8 cellular contexts compared by ENCODE assay signal in genomic region chr19:40690699-40691420, GRCh38.
DNase-seq lines count a peak whose midpoint lies in the region; ATAC-seq and TF ChIP-seq lines count a peak whose summit lies in the region.

No MANE protein-coding gene starts in this region.

- no peaks in the 10 kb centered on the region for H3F3A ChIP-seq in Loucy (ENCODE audit: low read depth)

- peak overlapping the region; percentile 69 for H3K9ac ChIP-seq in Loucy (ENCODE audit: low read depth, low read length, poor library complexity, severe bottlenecking)

- no peaks in the 10 kb centered on the region for H3K27me3 Mint-ChIP-seq in nephron (ENCODE audit: low read depth)

- DNase-seq in COLO668 (lab: John Stamatoyannopoulos, UW; ENCODE audit: unreplicated experiment) (peak; percentile 93), RPMI8226 (peak; percentile 87), fibroblast of peridontal ligament (ENCODE audit: extremely low read depth) (peak; percentile 85)
- DNase-seq in activated T-helper 9 cell treated with anti-CD3 and anti-CD28 coated beads, Interleukin-2, amount 50 U/mL, for 16 hours (ENCODE audit: low read depth): peak; percentile 86
- peak; percentile 60 to 89 (median 85) for DNase-seq in stimulated activated naive CD4-positive, alpha-beta T cell (lab: John Stamatoyannopoulos, UW)

- peak; percentile 61 for ATAC-seq in GM21576 (IDR thresholded peaks at IDR 0.05; ENCODE audit: unreplicated experiment)

- H3K79me2 ChIP-seq in Loucy (ENCODE audit: insufficient read depth, low read length): no peaks in the 10 kb centered on the region

- H3K4me1 ChIP-seq in Loucy (ENCODE audit: insufficient read depth, low read length, poor library complexity, severe bottlenecking): peaks cover 19% of the 10 kb centered on the region

- H3K9me3 ChIP-seq in Loucy (ENCODE audit: insufficient read depth, low read depth, low read length): no peaks in the 10 kb centered on the region

- H3K36me3 Mint-ChIP-seq in nephron (ENCODE audit: low read depth): peaks cover 14% of the 10 kb centered on the region

- no peaks in the 10 kb centered on the region for H3K27me3 ChIP-seq in Loucy (ENCODE audit: insufficient read depth, low read length, poor library complexity, severe bottlenecking)

- H4K20me1 ChIP-seq in Loucy (ENCODE audit: insufficient read depth, low read length, poor library complexity, severe bottlenecking): no peaks in the 10 kb centered on the region

- H3K4me1 Mint-ChIP-seq in nephron: peaks cover 26% of the 10 kb centered on the region

- H3K9me3 Mint-ChIP-seq in nephron: no peaks in the 10 kb centered on the region

- peak overlapping the region; percentile 97 for H2AFZ ChIP-seq in Loucy (ENCODE audit: low read length)

- no peaks in the 10 kb centered on the region for H3K36me3 ChIP-seq in Loucy (ENCODE audit: insufficient read depth, low read length)

- H3K27ac Mint-ChIP-seq in nephron: peak overlapping the region; percentile 96 to 98 (median 97)

- H3K4me3 ChIP-seq in Loucy (ENCODE audit: low read length, poor library complexity, severe bottlenecking): peak overlapping the region; percentile 84

- TF ChIP-seq CTCF in Loucy (conservative IDR thresholded peaks at IDR 0.05; ENCODE audit: low read length) (no peak), nephron (IDR thresholded peaks at IDR 0.05; ENCODE audit: unreplicated experiment in 3 of 3) (no peak)

- peak overlapping the region; percentile 84 to 93 (median 85) for H3K4me3 Mint-ChIP-seq in nephron

- no peaks in the 10 kb centered on the region for H3K9me2 ChIP-seq in Loucy (replicated peaks; ENCODE audit: low read depth, low read length)

- H3K4me2 ChIP-seq in Loucy (ENCODE audit: low read depth, low read length, poor library complexity, severe bottlenecking): peak overlapping the region; percentile 97

Comparison
In these comparisons a context has a peak if more than half of its experiments do, and no peak if none do; other contexts are left out.
1. Peak in every context shown above with its lines: DNase-seq, ATAC-seq and H3K4me3 ChIP-seq.